Comparison of ENCODE assay signal across 9 cellular contexts in the genomic region with DNA sequence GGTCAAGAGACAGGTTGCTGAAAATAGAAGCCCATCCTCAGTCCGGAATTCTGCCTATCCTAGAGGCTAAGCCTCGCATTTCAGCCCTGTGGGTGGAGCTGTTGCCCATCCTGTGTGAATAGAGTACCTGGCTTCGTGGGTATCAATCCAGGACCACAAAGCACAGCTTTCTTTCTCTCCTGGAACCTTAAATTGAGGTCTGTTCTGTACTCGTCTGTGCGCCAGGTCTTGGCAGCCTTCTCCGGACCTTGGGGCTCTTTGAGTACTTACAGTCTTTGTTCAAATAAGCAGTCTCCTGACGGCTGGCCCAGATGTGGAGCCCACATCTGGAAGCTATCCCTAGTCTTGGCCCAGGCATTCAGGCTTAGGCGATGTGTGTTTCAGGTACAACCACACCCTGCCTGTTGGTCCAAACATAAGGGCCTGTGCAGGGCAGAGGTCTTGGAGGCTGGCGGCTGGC.
DNase-seq lines count a peak whose midpoint lies in the region; ATAC-seq and TF ChIP-seq lines count a peak whose summit lies in the region.
"Had no signal": no experiment of that assay in that cellular context is flagged by ENCODE, and none has a peak within 500 bp of the region (broad histone marks: within the 10 kb centered on the region; RNA-seq: fewer than 3 reads in every experiment).

No MANE protein-coding gene starts in this region.

- no peak overlapping the region for H3K4me3 ChIP-seq in kidney epithelial cell (ENCODE audit: low read depth, low read length)
- H3K4me3 ChIP-seq: coronary artery had no signal

- no peaks in the 10 kb centered on the region for H3K9me3 Mint-ChIP-seq in activated T-helper 17 cell treated with anti-CD3 and anti-CD28 coated beads, Interleukin-2, amount 50 U/mL, for 72 hours
- no peaks in the 10 kb centered on the region for H3K9me3 Mint-ChIP-seq in activated T-cell treated with anti-CD3 and anti-CD28 coated beads, Interleukin-2, amount 50 U/mL, for 24 hours

- no peak overlapping the region for H3K27ac Mint-ChIP-seq in activated T-helper 17 cell treated with anti-CD3 and anti-CD28 coated beads, Interleukin-2, amount 50 U/mL, for 72 hours
- H3K27ac Mint-ChIP-seq in activated T-cell treated with anti-CD3 and anti-CD28 coated beads, Interleukin-2, amount 50 U/mL, for 24 hours = no peak overlapping the region

- H3K36me3 ChIP-seq in kidney epithelial cell (ENCODE audit: control insufficient read depth, insufficient read depth, low read length) = no peaks in the 10 kb centered on the region

- H3K36me3 Mint-ChIP-seq in activated T-helper 17 cell treated with anti-CD3 and anti-CD28 coated beads, Interleukin-2, amount 50 U/mL, for 72 hours (ENCODE audit: low read depth) = no peaks in the 10 kb centered on the region
- no peaks in the 10 kb centered on the region for H3K36me3 Mint-ChIP-seq in activated T-cell treated with anti-CD3 and anti-CD28 coated beads, Interleukin-2, amount 50 U/mL, for 24 hours (ENCODE audit: low read depth)

- peak; percentile 36 for TF ChIP-seq CTCF in kidney epithelial cell (IDR thresholded peaks at IDR 0.05; ENCODE audit: insufficient read depth, low read length, poor library complexity, severe bottlenecking)

- peaks cover 4% of the 10 kb centered on the region for H3K27me3 Mint-ChIP-seq in activated T-helper 17 cell treated with anti-CD3 and anti-CD28 coated beads, Interleukin-2, amount 50 U/mL, for 72 hours
- H3K27me3 Mint-ChIP-seq in activated T-cell treated with anti-CD3 and anti-CD28 coated beads, Interleukin-2, amount 50 U/mL, for 24 hours = no peaks in the 10 kb centered on the region

- no peaks in the 10 kb centered on the region for H3K27me3 ChIP-seq in kidney epithelial cell (ENCODE audit: control insufficient read depth, insufficient read depth, low read length)

- peak; percentile 6 for DNase-seq in COLO829 (ENCODE audit: low spot score)
- peak; percentile 30 for DNase-seq in KBM-7
- no peak for DNase-seq in kidney epithelial cell (ENCODE audit: low read depth)
- no peak for DNase-seq in activated T-cell treated with anti-CD3 and anti-CD28 coated beads, Interleukin-2, amount 50 U/mL, for 48 hours
- no peak for DNase-seq in activated T-cell treated with anti-CD3 and anti-CD28 coated beads, Interleukin-2, amount 50 U/mL, for 24 hours

- H3K4me3 Mint-ChIP-seq in activated T-helper 17 cell treated with anti-CD3 and anti-CD28 coated beads, Interleukin-2, amount 50 U/mL, for 72 hours = no peak overlapping the region
- H3K4me3 Mint-ChIP-seq in activated T-cell treated with anti-CD3 and anti-CD28 coated beads, Interleukin-2, amount 50 U/mL, for 24 hours = no peak overlapping the region

- in situ Hi-C loops in KBM-7 (cut with MboI; ENCODE audit: low pct_unique_long_range_greater_than_20kb, low sequenced_read_pairs) = no loop called here

- peak; percentile 39 for ATAC-seq in activated T-helper 17 cell treated with anti-CD3 and anti-CD28 coated beads, Interleukin-2, amount 50 U/mL, for 72 hours (replicated peaks)
- no peak for ATAC-seq in GM18517 (IDR thresholded peaks at IDR 0.05; ENCODE audit: unreplicated experiment)
- no peak for ATAC-seq in HG02852 (IDR thresholded peaks at IDR 0.05; ENCODE audit: unreplicated experiment)

- H3K4me1 Mint-ChIP-seq in activated T-helper 17 cell treated with anti-CD3 and anti-CD28 coated beads, Interleukin-2, amount 50 U/mL, for 72 hours = no peaks in the 10 kb centered on the region
- H3K4me1 Mint-ChIP-seq in activated T-cell treated with anti-CD3 and anti-CD28 coated beads, Interleukin-2, amount 50 U/mL, for 24 hours (ENCODE audit: low read depth) = no peaks in the 10 kb centered on the region

Comparison
In these comparisons a context has a peak if more than half of its experiments do, and no peak if none do; other contexts are left out.
1. DNase-seq: peak in COLO829 (single experiment) and KBM-7 (single experiment); none in kidney epithelial cell (single experiment), activated T-cell treated with anti-CD3 and anti-CD28 coated beads, Interleukin-2, amount 50 U/mL, for 48 hours (0 of 2) and activated T-cell treated with anti-CD3 and anti-CD28 coated beads, Interleukin-2, amount 50 U/mL, for 24 hours (single experiment).